In the genomic region with DNA sequence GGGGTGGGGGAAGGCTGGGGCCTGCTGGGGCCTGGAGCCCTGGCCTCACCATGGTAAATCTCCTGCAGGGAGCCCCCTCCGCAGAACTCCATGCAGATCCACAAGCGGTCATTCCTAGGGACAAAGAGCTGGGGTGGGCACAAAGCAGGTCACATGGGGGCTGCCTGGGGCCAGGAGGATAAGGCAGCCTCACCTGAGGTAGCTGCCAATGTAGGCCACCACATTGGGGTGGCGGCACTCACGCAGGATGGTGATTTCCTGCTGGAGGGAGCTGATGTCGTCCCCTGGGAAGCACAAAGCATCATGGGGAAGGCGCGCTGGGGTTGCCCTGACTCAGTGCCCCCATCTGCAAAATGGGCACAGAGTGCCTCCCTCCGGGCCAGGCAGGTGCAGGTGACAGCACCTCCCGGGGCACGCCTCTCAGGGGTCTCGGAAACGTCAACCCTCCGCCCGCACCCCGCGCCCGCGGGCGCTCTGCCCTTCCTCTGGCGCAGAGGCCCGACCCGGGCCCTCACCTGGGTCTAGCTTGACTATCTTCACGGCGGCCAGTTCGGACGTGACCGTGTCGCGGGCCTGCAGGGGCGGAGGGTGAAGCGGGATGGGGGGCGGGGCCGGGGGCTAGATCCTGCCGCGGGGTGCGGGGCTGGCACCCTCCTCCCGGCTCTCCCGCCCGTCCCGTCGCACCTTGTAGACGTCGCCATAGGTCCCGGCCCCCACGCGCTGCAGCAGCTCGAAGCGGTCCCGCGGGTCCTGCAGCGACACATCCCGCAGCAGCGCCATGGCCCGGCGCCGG, we compare ENCODE assay signal across 8 cellular contexts. TPM values are rescaled to one million over a fixed set of nuclear protein-coding genes. Genes with fewer than 3 reads are reported as not detected.
DNase-seq lines count a peak whose midpoint lies in the region; ATAC-seq and TF ChIP-seq lines count a peak whose summit lies in the region.

No MANE protein-coding gene starts in this region.

- peaks cover 7% of the 10 kb centered on the region for H3K4me1 ChIP-seq in prostate gland (replicated peaks)

- H3K9me3 Mint-ChIP-seq in activated CD4-positive, alpha-beta T cell treated with anti-CD3 and anti-CD28 coated beads, Interleukin-2, amount 10 ng/mL, durations not matched to agents 24 days and 14 days, result no peaks in the 10 kb centered on the region

- H3K4me3 ChIP-seq in prostate gland, result peak overlapping the region; percentile 57 to 58

- H3K27me3 Mint-ChIP-seq in activated CD4-positive, alpha-beta T cell treated with anti-CD3 and anti-CD28 coated beads, Interleukin-2, amount 10 ng/mL, durations not matched to agents 24 days and 14 days, result no peaks in the 10 kb centered on the region

- ATAC-seq in HG02885 (IDR thresholded peaks at IDR 0.05; ENCODE audit: poor library complexity, unreplicated experiment) (peak; percentile 26), esophagus mucosa (peak; percentile 6)

- peaks cover 0 to 4% of the 10 kb centered on the region in 2 donors for H3K36me3 ChIP-seq in prostate gland

- no peaks in the 10 kb centered on the region for H3K9me3 ChIP-seq in prostate gland

- intact Hi-C loops in activated CD4-positive, alpha-beta T cell treated with anti-CD3 and anti-CD28 coated beads, Interleukin-2, amount 10 ng/mL, durations not matched to agents 24 days and 14 days (cut with micrococcal nuclease), result no loop called here
- intact Hi-C loops in prostate gland (cut with DNase I), result loop anchor here (2.0 kb wide), 1 partner anchor 28 kb away; no protein-coding TSS in a partner anchor

- peak overlapping the region; percentile 77 for H3K27ac Mint-ChIP-seq in activated CD4-positive, alpha-beta T cell treated with anti-CD3 and anti-CD28 coated beads, Interleukin-2, amount 10 ng/mL, durations not matched to agents 24 days and 14 days

- peaks cover 25% of the 10 kb centered on the region for H3K36me3 Mint-ChIP-seq in activated CD4-positive, alpha-beta T cell treated with anti-CD3 and anti-CD28 coated beads, Interleukin-2, amount 10 ng/mL, durations not matched to agents 24 days and 14 days (ENCODE audit: low read depth)

- peak overlapping the region; percentile 78 to 83 for H3K27ac ChIP-seq in prostate gland

- no peak for DNase-seq in activated CD4-positive, alpha-beta T cell treated with anti-CD3 and anti-CD28 coated beads, Interleukin-2, amount 10 ng/mL, durations not matched to agents 24 days and 14 days
- no peak for DNase-seq in prostate gland (ENCODE audit: low spot score)
- no peak for DNase-seq in SIG-M5 (lab: John Stamatoyannopoulos, UW)
- DNase-seq in NOMO-1 treated with dmso at 0.1 percent for 144 hours (lab: John Stamatoyannopoulos, UW; ENCODE audit: unreplicated experiment), result no peak
- DNase-seq in NCI-H146 (lab: John Stamatoyannopoulos, UW), result no peak

- H3K4me1 Mint-ChIP-seq in activated CD4-positive, alpha-beta T cell treated with anti-CD3 and anti-CD28 coated beads, Interleukin-2, amount 10 ng/mL, durations not matched to agents 24 days and 14 days, result peaks cover 16% of the 10 kb centered on the region

- TF ChIP-seq CTCF in prostate gland (IDR thresholded peaks at IDR 0.05), result no peak

- H3K27me3 ChIP-seq in prostate gland (replicated peaks; ENCODE audit: insufficient read depth), result no peaks in the 10 kb centered on the region

- 15% methylated on average over 34 of the region's 56 CpGs for WGBS in prostate gland

- peak; percentile 34 for TF ChIP-seq POLR2A in GM18526 (IDR thresholded peaks at IDR 0.05; ENCODE audit: extremely low read depth, insufficient read length)
- no peak for TF ChIP-seq POLR2A in prostate gland (IDR thresholded peaks at IDR 0.05)

- H3K4me3 Mint-ChIP-seq in activated CD4-positive, alpha-beta T cell treated with anti-CD3 and anti-CD28 coated beads, Interleukin-2, amount 10 ng/mL, durations not matched to agents 24 days and 14 days, result peak overlapping the region; percentile 84

RNA-seq across cellular contexts. Expression of gene MAP4K2, which starts 0.4 kb away (rescaled TPM):
- 63.5 and 67.3 TPM in 2 replicates for total RNA-seq in activated CD4-positive, alpha-beta T cell treated with anti-CD3 and anti-CD28 coated beads, Interleukin-2, amount 10 ng/mL, durations not matched to agents 24 days and 14 days
- total RNA-seq in esophagus mucosa (5.4 TPM), prostate gland (10 to 100 TPM; 10.7 to 35.8 TPM)

RNA-seq across cellular contexts. Expression of gene MEN1, which starts 7.8 kb away (rescaled TPM):
- 36.7 and 39.1 TPM in 2 replicates for total RNA-seq in activated CD4-positive, alpha-beta T cell treated with anti-CD3 and anti-CD28 coated beads, Interleukin-2, amount 10 ng/mL, durations not matched to agents 24 days and 14 days
- total RNA-seq in esophagus mucosa, result 15.6 TPM
- 10 to 100 TPM; 27.9 to 45.5 TPM for total RNA-seq in prostate gland

RNA-seq across cellular contexts. Expression of gene SF1, which starts 24.2 kb away (rescaled TPM):
- total RNA-seq in activated CD4-positive, alpha-beta T cell treated with anti-CD3 and anti-CD28 coated beads, Interleukin-2, amount 10 ng/mL, durations not matched to agents 24 days and 14 days, result 522 and 525 TPM in 2 replicates
- total RNA-seq in esophagus mucosa (129 TPM), prostate gland (100 to 1,000 TPM; 263 to 409 TPM)

RNA-seq across cellular contexts. Expression of gene CDC42BPG, which starts 41.9 kb away (rescaled TPM):
- 0.05 TPM in 2 replicates for total RNA-seq in activated CD4-positive, alpha-beta T cell treated with anti-CD3 and anti-CD28 coated beads, Interleukin-2, amount 10 ng/mL, durations not matched to agents 24 days and 14 days
- 20.5 TPM for total RNA-seq in esophagus mucosa
- 10 to 100 TPM; 17.2 to 24.0 TPM for total RNA-seq in prostate gland

RNA-seq across cellular contexts. Expression of gene PYGM, which starts 42.8 kb away (rescaled TPM):
- total RNA-seq in activated CD4-positive, alpha-beta T cell treated with anti-CD3 and anti-CD28 coated beads, Interleukin-2, amount 10 ng/mL, durations not matched to agents 24 days and 14 days, result 2.4 and 3.1 TPM in 2 replicates
- total RNA-seq in esophagus mucosa (0.44 TPM), prostate gland (10 to 100 TPM in 1 of 2 donors, 1 to 10 TPM in 1; 8.0 to 22.4 TPM)
